In genomic region chr11:14518820-14519219, GRCh38 we compare ENCODE assay signal across 9 cellular contexts. TPM values are rescaled to one million over a fixed set of nuclear protein-coding genes. Genes with fewer than 3 reads are reported as not detected.
DNase-seq lines count a peak whose midpoint lies in the region; ATAC-seq, FAIRE-seq and TF ChIP-seq lines count a peak whose summit lies in the region.
"Had no signal": no experiment of that assay in that cellular context is flagged by ENCODE, and none has a peak within 500 bp of the region (broad histone marks: within the 10 kb centered on the region; RNA-seq: fewer than 3 reads in every experiment).

No MANE protein-coding gene starts in this region.

- POLR2A ChIA-PET in CD8-positive, alpha-beta memory T cell (lab: Charles Lee), result interaction anchor here (2.1 kb wide), 1 partner anchor 373 kb away, joined by 9 read pairs; the partner anchor contains the start of gene CYP2R1

- H3K36me3 Mint-ChIP-seq in CD8-positive, alpha-beta memory T cell, result peaks cover 0 to 44% (median 4%) of the 10 kb centered on the region in 3 donors
- peaks cover 17% of the 10 kb centered on the region for H3K36me3 Mint-ChIP-seq in endothelial cell (ENCODE audit: low read depth, unreplicated experiment)

- H3K79me2 ChIP-seq in OCI-LY3 (ENCODE audit: low read length) (peaks cover 41% of the 10 kb centered on the region), osteoblast (ENCODE audit: insufficient read depth, low read length) (peaks cover 39% of the 10 kb centered on the region)

- peaks cover 24% of the 10 kb centered on the region for H3K4me1 ChIP-seq in CD8-positive, alpha-beta memory T cell (ENCODE audit: insufficient read depth, low read length)
- H3K4me1 ChIP-seq in OCI-LY3 (ENCODE audit: low read length) (peaks cover 11% of the 10 kb centered on the region), osteoblast (ENCODE audit: insufficient read depth, low read length) (peaks cover 9% of the 10 kb centered on the region)

- H3K4me3 ChIP-seq in CD8-positive, alpha-beta memory T cell (ENCODE audit: low read length), result peak overlapping the region; percentile 93
- H3K4me3 ChIP-seq in OCI-LY3 (ENCODE audit: low read length), result peak overlapping the region; percentile 94
- peak overlapping the region; percentile 80 for H3K4me3 ChIP-seq in osteoblast (ENCODE audit: insufficient read depth, low read length)

- ATAC-seq in GM18520 (IDR thresholded peaks at IDR 0.05; ENCODE audit: unreplicated experiment), result no peak

- H3K27ac ChIP-seq in CD8-positive, alpha-beta memory T cell (ENCODE audit: low read depth, low read length), result peak overlapping the region; percentile 83
- H3K27ac ChIP-seq in OCI-LY3 (ENCODE audit: low read length) (peak overlapping the region; percentile 72; the same call in 1 of the 2 replicates), osteoblast (ENCODE audit: low read depth, low read length) (peak overlapping the region; percentile 88)

- DNase-seq in CD8-positive, alpha-beta memory T cell, result no peak
- DNase-seq in endothelial cell (ENCODE audit: low spot score), result no peak
- no peak for DNase-seq in osteoblast (ENCODE audit: insufficient read length, low spot score, missing footprints)
- DNase-seq in GM19238 (ENCODE audit: insufficient read length, low spot score), result no peak
- no peak for DNase-seq in frontal cortex (ENCODE audit: low spot score in 2 of 2)
- DNase-seq in activated CD4-positive, CD25-positive, alpha-beta regulatory T cell (lab: John Stamatoyannopoulos, UW), result no peak
- DNase-seq: NCI-H1092 had no signal

- peak overlapping the region; percentile 93 for H3K4me2 ChIP-seq in OCI-LY3 (ENCODE audit: low read length)
- H3K4me2 ChIP-seq in osteoblast (ENCODE audit: insufficient read depth, low read length), result peak overlapping the region; percentile 99

- H4K20me1 ChIP-seq in OCI-LY3 (ENCODE audit: insufficient read depth, low read length) (no peaks in the 10 kb centered on the region), osteoblast (ENCODE audit: insufficient read depth, low read length) (no peaks in the 10 kb centered on the region)

- H2AFZ ChIP-seq in OCI-LY3 (ENCODE audit: low read depth, low read length) (no peak overlapping the region), osteoblast (ENCODE audit: low read length) (no peak overlapping the region)

- no peaks in the 10 kb centered on the region for H3K9me3 Mint-ChIP-seq in CD8-positive, alpha-beta memory T cell
- H3K9me3 Mint-ChIP-seq in endothelial cell (ENCODE audit: unreplicated experiment), result no peaks in the 10 kb centered on the region

- no peaks in the 10 kb centered on the region for H3K27me3 Mint-ChIP-seq in CD8-positive, alpha-beta memory T cell
- H3K27me3 Mint-ChIP-seq in endothelial cell (ENCODE audit: unreplicated experiment), result no peaks in the 10 kb centered on the region

- H3K9me3 ChIP-seq in CD8-positive, alpha-beta memory T cell (ENCODE audit: low read length), result no peaks in the 10 kb centered on the region
- H3K9me3 ChIP-seq in OCI-LY3 (ENCODE audit: insufficient read depth, low read length) (no peaks in the 10 kb centered on the region), osteoblast (ENCODE audit: low read depth, low read length) (no peaks in the 10 kb centered on the region)

- peak overlapping the region; percentile 63 to 98 (median 96) for H3K27ac Mint-ChIP-seq in CD8-positive, alpha-beta memory T cell
- peak overlapping the region; percentile 59 for H3K27ac Mint-ChIP-seq in endothelial cell (ENCODE audit: unreplicated experiment)

- H3K4me3 Mint-ChIP-seq in CD8-positive, alpha-beta memory T cell, result peak overlapping the region; percentile 94 to 98 (median 97)
- H3K4me3 Mint-ChIP-seq in endothelial cell (ENCODE audit: unreplicated experiment), result peak overlapping the region; percentile 98

- H3K9ac ChIP-seq in OCI-LY3 (ENCODE audit: low read length), result peak overlapping the region; percentile 95

- H3K27me3 ChIP-seq in CD8-positive, alpha-beta memory T cell (ENCODE audit: insufficient read depth, low read length, poor library complexity, severe bottlenecking), result no peaks in the 10 kb centered on the region
- H3K27me3 ChIP-seq in OCI-LY3 (ENCODE audit: low read depth, low read length), result no peaks in the 10 kb centered on the region
- no peaks in the 10 kb centered on the region for H3K27me3 ChIP-seq in osteoblast (ENCODE audit: insufficient read depth, low read length)

- H3K36me3 ChIP-seq in CD8-positive, alpha-beta memory T cell (ENCODE audit: insufficient read depth, low read length), result peaks cover 15% of the 10 kb centered on the region
- H3K36me3 ChIP-seq in OCI-LY3 (replicated peaks; ENCODE audit: low read depth, low read length) (peaks cover 26% of the 10 kb centered on the region), osteoblast (ENCODE audit: insufficient read depth, low read length) (peaks cover 33% of the 10 kb centered on the region)

- peaks cover 33 to 45% (median 42%) of the 10 kb centered on the region in 3 donors for H3K4me1 Mint-ChIP-seq in CD8-positive, alpha-beta memory T cell
- peaks cover 18% of the 10 kb centered on the region for H3K4me1 Mint-ChIP-seq in endothelial cell (ENCODE audit: unreplicated experiment)

- FAIRE-seq in frontal cortex (lab: Jason Lieb, UNC), result no peak

- TF ChIP-seq CTCF in OCI-LY3 (IDR thresholded peaks at IDR 0.05; ENCODE audit: low read depth, low read length), result no peak
- no peak for TF ChIP-seq CTCF in endothelial cell (IDR thresholded peaks at IDR 0.05; ENCODE audit: unreplicated experiment)
- no peak for TF ChIP-seq CTCF in osteoblast (IDR thresholded peaks at IDR 0.05; ENCODE audit: extremely low read depth, low read depth, low read length)

- CTCF ChIA-PET in CD8-positive, alpha-beta memory T cell (lab: Charles Lee), result interaction anchor here (0.7 to 2.2 kb wide), 4 partner anchors 126 to 389 kb away, joined by 3 to 11 read pairs (median 4); partner anchors contain the start of gene CYP2R1

RNA-seq across cellular contexts. Expression of gene PSMA1, which starts 1.4 kb away (rescaled TPM):
- 100 to 1,000 TPM; 337 to 344 TPM for total RNA-seq in CD8-positive, alpha-beta memory T cell
- 159 TPM for polyA plus RNA-seq in CD8-positive, alpha-beta memory T cell
- total RNA-seq in endothelial cell (ENCODE audit: unreplicated experiment) (163 TPM), osteoblast (107 and 125 TPM in 2 replicates), frontal cortex (163 TPM)

RNA-seq across cellular contexts. Expression of gene COPB1, which starts 19.2 kb away (rescaled TPM):
- 100 to 1,000 TPM; 104 to 111 TPM for total RNA-seq in CD8-positive, alpha-beta memory T cell
- polyA plus RNA-seq in CD8-positive, alpha-beta memory T cell, result 76.4 TPM
- total RNA-seq in endothelial cell (ENCODE audit: unreplicated experiment) (132 TPM), osteoblast (245 and 257 TPM in 2 replicates), frontal cortex (170 TPM)
